Comparison of ENCODE assay signal across 1 cellular context in the genomic region with DNA sequence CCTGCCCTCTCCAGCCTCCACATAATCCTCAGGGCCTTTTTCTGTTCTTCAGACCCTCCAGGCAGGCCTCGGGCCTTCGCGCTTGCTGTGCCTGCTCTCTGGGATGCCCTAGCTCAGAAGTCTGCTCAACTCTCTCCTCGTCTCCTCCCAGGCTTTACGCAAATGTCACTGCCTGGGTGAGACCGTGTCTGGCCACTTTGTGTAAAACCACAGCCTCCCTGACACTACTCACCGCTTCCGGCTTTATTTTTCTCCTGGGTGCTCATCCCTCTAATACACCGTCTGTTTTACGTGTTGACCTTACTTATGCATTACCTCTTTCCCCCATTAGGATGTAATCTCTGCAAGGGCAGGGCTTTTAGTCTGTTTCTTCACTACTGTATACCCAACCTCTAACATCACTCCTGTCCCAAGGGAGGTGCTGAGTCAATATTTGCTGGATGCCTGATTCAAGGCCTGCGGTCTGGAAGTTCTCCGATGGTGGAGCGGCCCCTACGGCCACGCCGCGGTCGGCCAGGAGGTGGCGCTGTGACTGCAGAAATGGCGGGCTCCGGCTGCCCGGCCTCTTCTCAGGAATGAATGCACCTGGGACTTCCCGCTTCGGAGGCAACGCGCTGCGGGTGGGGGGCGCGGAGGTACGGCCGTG.
TF ChIP-seq lines count a peak whose summit lies in the region.

No MANE protein-coding gene starts in this region.

TF ChIP-seq in K562, 482 proteins besides CTCF, POLR2A, EP300 and RAD21 (continued from another document and continues in another):
- TF ChIP-seq, protein P1, sequence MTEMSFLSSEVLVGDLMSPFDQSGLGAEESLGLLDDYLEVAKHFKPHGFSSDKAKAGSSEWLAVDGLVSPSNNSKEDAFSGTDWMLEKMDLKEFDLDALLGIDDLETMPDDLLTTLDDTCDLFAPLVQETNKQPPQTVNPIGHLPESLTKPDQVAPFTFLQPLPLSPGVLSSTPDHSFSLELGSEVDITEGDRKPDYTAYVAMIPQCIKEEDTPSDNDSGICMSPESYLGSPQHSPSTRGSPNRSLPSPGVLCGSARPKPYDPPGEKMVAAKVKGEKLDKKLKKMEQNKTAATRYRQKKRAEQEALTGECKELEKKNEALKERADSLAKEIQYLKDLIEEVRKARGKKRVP (CRISPR knock-in tag; IDR thresholded peaks at IDR 0.05) = no peak
- no peak for TF ChIP-seq ESRRB (CRISPR knock-in tag; IDR thresholded peaks at IDR 0.05; ENCODE audit: borderline replicate concordance)
- TF ChIP-seq, protein P2, sequence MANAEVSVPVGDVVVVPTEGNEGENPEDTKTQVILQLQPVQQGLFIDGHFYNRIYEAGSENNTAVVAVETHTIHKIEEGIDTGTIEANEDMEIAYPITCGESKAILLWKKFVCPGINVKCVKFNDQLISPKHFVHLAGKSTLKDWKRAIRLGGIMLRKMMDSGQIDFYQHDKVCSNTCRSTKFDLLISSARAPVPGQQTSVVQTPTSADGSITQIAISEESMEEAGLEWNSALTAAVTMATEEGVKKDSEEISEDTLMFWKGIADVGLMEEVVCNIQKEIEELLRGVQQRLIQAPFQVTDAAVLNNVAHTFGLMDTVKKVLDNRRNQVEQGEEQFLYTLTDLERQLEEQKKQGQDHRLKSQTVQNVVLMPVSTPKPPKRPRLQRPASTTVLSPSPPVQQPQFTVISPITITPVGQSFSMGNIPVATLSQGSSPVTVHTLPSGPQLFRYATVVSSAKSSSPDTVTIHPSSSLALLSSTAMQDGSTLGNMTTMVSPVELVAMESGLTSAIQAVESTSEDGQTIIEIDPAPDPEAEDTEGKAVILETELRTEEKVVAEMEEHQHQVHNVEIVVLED (CRISPR knock-in tag; IDR thresholded peaks at IDR 0.05) = no peak
- TF ChIP-seq, protein P3, sequence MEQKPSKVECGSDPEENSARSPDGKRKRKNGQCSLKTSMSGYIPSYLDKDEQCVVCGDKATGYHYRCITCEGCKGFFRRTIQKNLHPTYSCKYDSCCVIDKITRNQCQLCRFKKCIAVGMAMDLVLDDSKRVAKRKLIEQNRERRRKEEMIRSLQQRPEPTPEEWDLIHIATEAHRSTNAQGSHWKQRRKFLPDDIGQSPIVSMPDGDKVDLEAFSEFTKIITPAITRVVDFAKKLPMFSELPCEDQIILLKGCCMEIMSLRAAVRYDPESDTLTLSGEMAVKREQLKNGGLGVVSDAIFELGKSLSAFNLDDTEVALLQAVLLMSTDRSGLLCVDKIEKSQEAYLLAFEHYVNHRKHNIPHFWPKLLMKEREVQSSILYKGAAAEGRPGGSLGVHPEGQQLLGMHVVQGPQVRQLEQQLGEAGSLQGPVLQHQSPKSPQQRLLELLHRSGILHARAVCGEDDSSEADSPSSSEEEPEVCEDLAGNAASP (IDR thresholded peaks at IDR 0.05) = no peak
- no peak for TF ChIP-seq HNRNPH1 (optimal IDR thresholded peaks at IDR 0.05; ENCODE audit: low read depth, low read length)
- no peak for TF ChIP-seq YBX1 (IDR thresholded peaks at IDR 0.05)
- TF ChIP-seq ARID1B (IDR thresholded peaks at IDR 0.05) = no peak
- 0 out of 2 replicates have a peak, but pooled peaks have one; percentile 19 for TF ChIP-seq JUND (IDR thresholded peaks at IDR 0.05; ENCODE audit: borderline replicate concordance, low read depth, low read length)
- TF ChIP-seq JUND (tag; IDR thresholded peaks at IDR 0.05; ENCODE audit: borderline replicate concordance, low read depth, low read length) = no peak
- no peak for TF ChIP-seq ZNF780A (CRISPR knock-in tag; IDR thresholded peaks at IDR 0.05)
- TF ChIP-seq, protein P4, sequence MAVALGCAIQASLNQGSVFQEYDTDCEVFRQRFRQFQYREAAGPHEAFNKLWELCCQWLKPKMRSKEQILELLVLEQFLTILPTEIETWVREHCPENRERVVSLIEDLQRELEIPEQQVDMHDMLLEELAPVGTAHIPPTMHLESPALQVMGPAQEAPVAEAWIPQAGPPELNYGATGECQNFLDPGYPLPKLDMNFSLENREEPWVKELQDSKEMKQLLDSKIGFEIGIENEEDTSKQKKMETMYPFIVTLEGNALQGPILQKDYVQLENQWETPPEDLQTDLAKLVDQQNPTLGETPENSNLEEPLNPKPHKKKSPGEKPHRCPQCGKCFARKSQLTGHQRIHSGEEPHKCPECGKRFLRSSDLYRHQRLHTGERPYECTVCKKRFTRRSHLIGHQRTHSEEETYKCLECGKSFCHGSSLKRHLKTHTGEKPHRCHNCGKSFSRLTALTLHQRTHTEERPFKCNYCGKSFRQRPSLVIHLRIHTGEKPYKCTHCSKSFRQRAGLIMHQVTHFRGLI (CRISPR knock-in tag; IDR thresholded peaks at IDR 0.05) = no peak
- no peak for TF ChIP-seq ZNF830 (CRISPR knock-in tag; IDR thresholded peaks at IDR 0.05)
- TF ChIP-seq CTBP1 (IDR thresholded peaks at IDR 0.05; ENCODE audit: borderline replicate concordance) = peak; percentile 34; the same call in 1 of the 2 replicates
- TF ChIP-seq, protein P5, sequence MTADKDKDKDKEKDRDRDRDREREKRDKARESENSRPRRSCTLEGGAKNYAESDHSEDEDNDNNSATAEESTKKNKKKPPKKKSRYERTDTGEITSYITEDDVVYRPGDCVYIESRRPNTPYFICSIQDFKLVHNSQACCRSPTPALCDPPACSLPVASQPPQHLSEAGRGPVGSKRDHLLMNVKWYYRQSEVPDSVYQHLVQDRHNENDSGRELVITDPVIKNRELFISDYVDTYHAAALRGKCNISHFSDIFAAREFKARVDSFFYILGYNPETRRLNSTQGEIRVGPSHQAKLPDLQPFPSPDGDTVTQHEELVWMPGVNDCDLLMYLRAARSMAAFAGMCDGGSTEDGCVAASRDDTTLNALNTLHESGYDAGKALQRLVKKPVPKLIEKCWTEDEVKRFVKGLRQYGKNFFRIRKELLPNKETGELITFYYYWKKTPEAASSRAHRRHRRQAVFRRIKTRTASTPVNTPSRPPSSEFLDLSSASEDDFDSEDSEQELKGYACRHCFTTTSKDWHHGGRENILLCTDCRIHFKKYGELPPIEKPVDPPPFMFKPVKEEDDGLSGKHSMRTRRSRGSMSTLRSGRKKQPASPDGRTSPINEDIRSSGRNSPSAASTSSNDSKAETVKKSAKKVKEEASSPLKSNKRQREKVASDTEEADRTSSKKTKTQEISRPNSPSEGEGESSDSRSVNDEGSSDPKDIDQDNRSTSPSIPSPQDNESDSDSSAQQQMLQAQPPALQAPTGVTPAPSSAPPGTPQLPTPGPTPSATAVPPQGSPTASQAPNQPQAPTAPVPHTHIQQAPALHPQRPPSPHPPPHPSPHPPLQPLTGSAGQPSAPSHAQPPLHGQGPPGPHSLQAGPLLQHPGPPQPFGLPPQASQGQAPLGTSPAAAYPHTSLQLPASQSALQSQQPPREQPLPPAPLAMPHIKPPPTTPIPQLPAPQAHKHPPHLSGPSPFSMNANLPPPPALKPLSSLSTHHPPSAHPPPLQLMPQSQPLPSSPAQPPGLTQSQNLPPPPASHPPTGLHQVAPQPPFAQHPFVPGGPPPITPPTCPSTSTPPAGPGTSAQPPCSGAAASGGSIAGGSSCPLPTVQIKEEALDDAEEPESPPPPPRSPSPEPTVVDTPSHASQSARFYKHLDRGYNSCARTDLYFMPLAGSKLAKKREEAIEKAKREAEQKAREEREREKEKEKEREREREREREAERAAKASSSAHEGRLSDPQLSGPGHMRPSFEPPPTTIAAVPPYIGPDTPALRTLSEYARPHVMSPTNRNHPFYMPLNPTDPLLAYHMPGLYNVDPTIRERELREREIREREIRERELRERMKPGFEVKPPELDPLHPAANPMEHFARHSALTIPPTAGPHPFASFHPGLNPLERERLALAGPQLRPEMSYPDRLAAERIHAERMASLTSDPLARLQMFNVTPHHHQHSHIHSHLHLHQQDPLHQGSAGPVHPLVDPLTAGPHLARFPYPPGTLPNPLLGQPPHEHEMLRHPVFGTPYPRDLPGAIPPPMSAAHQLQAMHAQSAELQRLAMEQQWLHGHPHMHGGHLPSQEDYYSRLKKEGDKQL (CRISPR knock-in tag; IDR thresholded peaks at IDR 0.05; ENCODE audit: borderline replicate concordance) = no peak
- TF ChIP-seq RB1 (IDR thresholded peaks at IDR 0.05; ENCODE audit: low read depth) = peak; percentile 77; the same call in 1 of the 2 replicates
- TF ChIP-seq, protein P6, sequence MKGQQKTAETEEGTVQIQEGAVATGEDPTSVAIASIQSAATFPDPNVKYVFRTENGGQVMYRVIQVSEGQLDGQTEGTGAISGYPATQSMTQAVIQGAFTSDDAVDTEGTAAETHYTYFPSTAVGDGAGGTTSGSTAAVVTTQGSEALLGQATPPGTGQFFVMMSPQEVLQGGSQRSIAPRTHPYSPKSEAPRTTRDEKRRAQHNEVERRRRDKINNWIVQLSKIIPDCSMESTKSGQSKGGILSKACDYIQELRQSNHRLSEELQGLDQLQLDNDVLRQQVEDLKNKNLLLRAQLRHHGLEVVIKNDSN (CRISPR knock-in tag; IDR thresholded peaks at IDR 0.05) = no peak
- TF ChIP-seq EWSR1 (IDR thresholded peaks at IDR 0.05; ENCODE audit: borderline replicate concordance, low read depth, partially characterized antibody) = no peak
- TF ChIP-seq NFRKB (IDR thresholded peaks at IDR 0.05; ENCODE audit: low read depth) = no peak
- no peak for TF ChIP-seq CEBPG (CRISPR knock-in tag; IDR thresholded peaks at IDR 0.05)
- TF ChIP-seq CEBPG (tag; conservative IDR thresholded peaks at IDR 0.05 in 1 of 2, IDR thresholded peaks at IDR 0.05 in 1 of 2) = no peak
- TF ChIP-seq SMC3 (conservative IDR thresholded peaks at IDR 0.05; ENCODE audit: insufficient read depth, low read depth, low read length) = peak; percentile 93
- no peak for TF ChIP-seq FUS (optimal IDR thresholded peaks at IDR 0.05; ENCODE audit: low read depth, low read length)
- no peak for TF ChIP-seq ZBTB8A (IDR thresholded peaks at IDR 0.05; ENCODE audit: partially characterized antibody)
- peak; percentile 89 for TF ChIP-seq STAG1 (CRISPR knock-in tag; IDR thresholded peaks at IDR 0.05; ENCODE audit: borderline replicate concordance)
- TF ChIP-seq SP2 (IDR thresholded peaks at IDR 0.05; ENCODE audit: extremely low read depth, low read depth, low read length, poor library complexity, severe bottlenecking) = no peak
- TF ChIP-seq SRSF3 (IDR thresholded peaks at IDR 0.05; ENCODE audit: insufficient read depth, low read length) = no peak
- TF ChIP-seq TBL1XR1 (IDR thresholded peaks at IDR 0.05; ENCODE audit: low read length in 2 of 2) = no peak
- TF ChIP-seq, protein P7, sequence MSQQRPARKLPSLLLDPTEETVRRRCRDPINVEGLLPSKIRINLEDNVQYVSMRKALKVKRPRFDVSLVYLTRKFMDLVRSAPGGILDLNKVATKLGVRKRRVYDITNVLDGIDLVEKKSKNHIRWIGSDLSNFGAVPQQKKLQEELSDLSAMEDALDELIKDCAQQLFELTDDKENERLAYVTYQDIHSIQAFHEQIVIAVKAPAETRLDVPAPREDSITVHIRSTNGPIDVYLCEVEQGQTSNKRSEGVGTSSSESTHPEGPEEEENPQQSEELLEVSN (IDR thresholded peaks at IDR 0.05; ENCODE audit: borderline replicate concordance in 1 of 2, extremely low read depth in 1 of 2, insufficient read depth in 1 of 2, insufficient read length in 1 of 2, low read depth in 1 of 2, low read length in 1 of 2, poor library complexity in 1 of 2, severe bottlenecking in 1 of 2) = peak in 1 of 2 experiments; percentile 21
- peak; percentile 34; the same call in 1 of the 2 replicates for TF ChIP-seq CXXC5 (CRISPR knock-in tag; IDR thresholded peaks at IDR 0.05)
- no peak for TF ChIP-seq SMARCA5 (IDR thresholded peaks at IDR 0.05)
- TF ChIP-seq PPARD (CRISPR knock-in tag; IDR thresholded peaks at IDR 0.05) = no peak
- TF ChIP-seq, protein P8, sequence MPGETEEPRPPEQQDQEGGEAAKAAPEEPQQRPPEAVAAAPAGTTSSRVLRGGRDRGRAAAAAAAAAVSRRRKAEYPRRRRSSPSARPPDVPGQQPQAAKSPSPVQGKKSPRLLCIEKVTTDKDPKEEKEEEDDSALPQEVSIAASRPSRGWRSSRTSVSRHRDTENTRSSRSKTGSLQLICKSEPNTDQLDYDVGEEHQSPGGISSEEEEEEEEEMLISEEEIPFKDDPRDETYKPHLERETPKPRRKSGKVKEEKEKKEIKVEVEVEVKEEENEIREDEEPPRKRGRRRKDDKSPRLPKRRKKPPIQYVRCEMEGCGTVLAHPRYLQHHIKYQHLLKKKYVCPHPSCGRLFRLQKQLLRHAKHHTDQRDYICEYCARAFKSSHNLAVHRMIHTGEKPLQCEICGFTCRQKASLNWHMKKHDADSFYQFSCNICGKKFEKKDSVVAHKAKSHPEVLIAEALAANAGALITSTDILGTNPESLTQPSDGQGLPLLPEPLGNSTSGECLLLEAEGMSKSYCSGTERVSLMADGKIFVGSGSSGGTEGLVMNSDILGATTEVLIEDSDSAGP (CRISPR knock-in tag; IDR thresholded peaks at IDR 0.05) = no peak
- TF ChIP-seq MYNN (IDR thresholded peaks at IDR 0.05) = 0 out of 2 replicates have a peak, but pooled peaks have one; percentile 22
- no peak for TF ChIP-seq MYNN (CRISPR knock-in tag; IDR thresholded peaks at IDR 0.05)
- TF ChIP-seq CBFB (CRISPR knock-in tag; IDR thresholded peaks at IDR 0.05) = 0 out of 2 replicates have a peak, but pooled peaks have one; percentile 76
- peak in 1 of 2 experiments; percentile 31; a peak in 1 of 4 replicates for TF ChIP-seq RCOR1 (IDR thresholded peaks at IDR 0.05; ENCODE audit: borderline replicate concordance in 1 of 2, low read depth in 2 of 2, low read length in 2 of 2)
- TF ChIP-seq, protein P9, sequence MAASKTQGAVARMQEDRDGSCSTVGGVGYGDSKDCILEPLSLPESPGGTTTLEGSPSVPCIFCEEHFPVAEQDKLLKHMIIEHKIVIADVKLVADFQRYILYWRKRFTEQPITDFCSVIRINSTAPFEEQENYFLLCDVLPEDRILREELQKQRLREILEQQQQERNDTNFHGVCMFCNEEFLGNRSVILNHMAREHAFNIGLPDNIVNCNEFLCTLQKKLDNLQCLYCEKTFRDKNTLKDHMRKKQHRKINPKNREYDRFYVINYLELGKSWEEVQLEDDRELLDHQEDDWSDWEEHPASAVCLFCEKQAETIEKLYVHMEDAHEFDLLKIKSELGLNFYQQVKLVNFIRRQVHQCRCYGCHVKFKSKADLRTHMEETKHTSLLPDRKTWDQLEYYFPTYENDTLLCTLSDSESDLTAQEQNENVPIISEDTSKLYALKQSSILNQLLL (CRISPR knock-in tag; IDR thresholded peaks at IDR 0.05; ENCODE audit: borderline replicate concordance) = no peak
- no peak for TF ChIP-seq ASH1L (IDR thresholded peaks at IDR 0.05; ENCODE audit: borderline replicate concordance, low read depth, partially characterized antibody)
- 0 out of 2 replicates have a peak, but pooled peaks have one; percentile 17 for TF ChIP-seq MAFK (IDR thresholded peaks at IDR 0.05; ENCODE audit: low read length)
- no peak for TF ChIP-seq ZNF785 (CRISPR knock-in tag; IDR thresholded peaks at IDR 0.05)
